ENCODE assay signal across 15 cellular contexts in the genomic region with DNA sequence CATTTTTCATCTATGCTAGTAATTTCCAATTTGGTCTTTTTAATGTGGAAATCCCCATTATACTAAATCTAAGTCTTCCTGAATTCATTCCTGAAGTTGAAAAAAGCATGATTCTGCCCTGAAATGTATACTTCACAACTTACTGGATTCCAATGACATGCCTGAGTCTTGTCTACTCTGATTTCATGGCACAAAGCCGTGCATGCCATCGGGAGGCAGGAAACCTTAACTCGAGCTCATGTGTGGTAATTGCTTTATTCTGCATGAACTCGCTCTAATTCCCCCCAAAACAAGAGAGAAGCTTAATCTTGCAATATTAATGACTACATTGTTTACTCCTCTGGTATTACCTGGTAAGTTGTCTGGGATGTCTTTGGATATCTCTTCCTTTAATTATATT. TPM values are rescaled to one million over a fixed set of nuclear protein-coding genes. Genes with fewer than 3 reads are reported as not detected.
A peak's percentile ranks its signal among the peaks of the same experiment; 100 is the strongest.
DNase-seq lines count a peak whose midpoint lies in the region; ATAC-seq and TF ChIP-seq lines count a peak whose summit lies in the region.
"Had no signal": no experiment of that assay in that cellular context is flagged by ENCODE, and none has a peak within 500 bp of the region (broad histone marks: within the 10 kb centered on the region; RNA-seq: fewer than 3 reads in every experiment).

No MANE protein-coding gene starts in this region.

- H3K36me3 Mint-ChIP-seq in natural killer cell treated with Interleukin-12 subunit alpha and Interleukin-12 subunit beta and Interleukin-15 and Interleukin-18, amount 100 ng/mL, for 72 hours = no peaks in the 10 kb centered on the region

- no peaks in the 10 kb centered on the region for H3K4me1 Mint-ChIP-seq in natural killer cell treated with Interleukin-12 subunit alpha and Interleukin-12 subunit beta and Interleukin-15 and Interleukin-18, amount 100 ng/mL, for 72 hours (ENCODE audit: low read depth in 2 of 2)
- H3K4me1 Mint-ChIP-seq: B cell had no signal

- no peak for ATAC-seq in GM18909 (IDR thresholded peaks at IDR 0.05; ENCODE audit: poor library complexity, unreplicated experiment)
- ATAC-seq in natural killer cell treated with Interleukin-12 subunit alpha and Interleukin-12 subunit beta and Interleukin-15 and Interleukin-18, amount 100 ng/mL, for 72 hours = no peak
- ATAC-seq: HepG2 had no signal

- no peaks in the 10 kb centered on the region for H3K9me3 Mint-ChIP-seq in natural killer cell treated with Interleukin-12 subunit alpha and Interleukin-12 subunit beta and Interleukin-15 and Interleukin-18, amount 100 ng/mL, for 72 hours
- H3K9me3 Mint-ChIP-seq: CD4-positive, alpha-beta T cell; HFFc6 had no signal

- peaks cover 4 to 30% of the 10 kb centered on the region in 2 donors for H3K27me3 Mint-ChIP-seq in natural killer cell treated with Interleukin-12 subunit alpha and Interleukin-12 subunit beta and Interleukin-15 and Interleukin-18, amount 100 ng/mL, for 72 hours
- H3K27me3 Mint-ChIP-seq: B cell; CD4-positive, alpha-beta T cell had no signal

- peak; percentile 67 to 82 for DNase-seq in SJCRH30
- DNase-seq in epithelial cell of esophagus (ENCODE audit: low read depth) = peak; percentile 4
- peak; percentile 43 for DNase-seq in left kidney (ENCODE audit: low read depth, low spot score)
- DNase-seq in DMS 273 treated with DMSO at 0.1 percent for 48 hours (lab: John Stamatoyannopoulos, UW) = no peak
- DNase-seq in natural killer cell treated with Interleukin-12 subunit alpha and Interleukin-12 subunit beta and Interleukin-15 and Interleukin-18, amount 100 ng/mL, for 72 hours (ENCODE audit: low spot score) = no peak
- no peak for DNase-seq in GM19238 (ENCODE audit: insufficient read length, low spot score)
- DNase-seq: Calu3; CD4-positive, alpha-beta T cell; DND-41; GF-D8; HCEC 1CT; HFFc6 had no signal

- H3K27ac ChIP-seq in SJCRH30 = peak overlapping the region; percentile 65

- H3K9me3 ChIP-seq in SJCRH30 (replicated peaks) = no peaks in the 10 kb centered on the region

- H3K27me3 ChIP-seq in SJCRH30 = no peaks in the 10 kb centered on the region

- no peaks in the 10 kb centered on the region for H3K36me3 ChIP-seq in SJCRH30

- H3K4me1 ChIP-seq in SJCRH30 = peaks cover 36% of the 10 kb centered on the region

- no peak overlapping the region for H3K4me3 Mint-ChIP-seq in natural killer cell treated with Interleukin-12 subunit alpha and Interleukin-12 subunit beta and Interleukin-15 and Interleukin-18, amount 100 ng/mL, for 72 hours
- H3K4me3 Mint-ChIP-seq: B cell; CD4-positive, alpha-beta T cell; HFFc6 had no signal

- H3K4me3 ChIP-seq in SJCRH30 (no peak overlapping the region), epithelial cell of esophagus (ENCODE audit: low read length) (no peak overlapping the region)

- no peak for TF ChIP-seq CTCF in epithelial cell of esophagus (IDR thresholded peaks at IDR 0.05; ENCODE audit: insufficient read depth, low read depth, low read length, missing control alignments)

- H3K27ac Mint-ChIP-seq in natural killer cell treated with Interleukin-12 subunit alpha and Interleukin-12 subunit beta and Interleukin-15 and Interleukin-18, amount 100 ng/mL, for 72 hours = no peak overlapping the region
- H3K27ac Mint-ChIP-seq: B cell; CD4-positive, alpha-beta T cell; HFFc6 had no signal

RNA-seq across cellular contexts. Expression of a gene that starts 39.6 kb away (rescaled TPM):
- total RNA-seq in SJCRH30 (2014; rRNA removed; shearing (Covaris generic)) = 39.0 and 39.1 TPM in 2 replicates
- total RNA-seq in natural killer cell treated with Interleukin-12 subunit alpha and Interleukin-12 subunit beta and Interleukin-15 and Interleukin-18, amount 100 ng/mL, for 72 hours = under 1 TPM in 1 of 2 donors, not detected in 1; 0.53 TPM
- total RNA-seq: HepG2 had no signal

Comparison
In these comparisons a context has a peak if more than half of its experiments do, and no peak if none do; other contexts are left out.
1. DNase-seq: peak in SJCRH30 (2 of 2), epithelial cell of esophagus (single experiment) and left kidney (single experiment); none in DMS 273 treated with DMSO at 0.1 percent for 48 hours (single experiment), natural killer cell treated with Interleukin-12 subunit alpha and Interleukin-12 subunit beta and Interleukin-15 and Interleukin-18, amount 100 ng/mL, for 72 hours (single experiment) and GM19238 (single experiment).
2. RNA of a gene that starts 39.6 kb away (total RNA-seq): 39.0 to 39.1 TPM in SJCRH30; 0.53 TPM in natural killer cell treated with Interleukin-12 subunit alpha and Interleukin-12 subunit beta and Interleukin-15 and Interleukin-18, amount 100 ng/mL, for 72 hours; every median in the first group is over 10 times any median in the second.